2 cellular contexts compared by ENCODE assay signal in genomic region chr13:27257648-27258253, GRCh38.
A peak's percentile ranks its signal among the peaks of the same experiment; 100 is the strongest.
TF ChIP-seq lines count a peak whose summit lies in the region.

No MANE protein-coding gene starts in this region.

TF ChIP-seq in PFSK-1, 5 proteins besides CTCF, POLR2A, EP300 and RAD21:
- TF ChIP-seq FOXP2 (optimal IDR thresholded peaks at IDR 0.05; ENCODE audit: borderline replicate concordance, extremely low read depth, extremely low read length, insufficient read depth) (no peak), POLR2AphosphoS5 (IDR thresholded peaks at IDR 0.05; ENCODE audit: low read depth, low read length) (peak; percentile 76; the same call in 1 of the 2 replicates)

TF ChIP-seq in K562, 482 proteins besides CTCF, POLR2A, EP300 and RAD21 (continues in another document):
- no peak for TF ChIP-seq PHB2 (IDR thresholded peaks at IDR 0.05; ENCODE audit: low read depth)
- TF ChIP-seq SIN3B (IDR thresholded peaks at IDR 0.05; ENCODE audit: low read depth): no peak
- peak; percentile 70; the same call in 1 of the 2 replicates for TF ChIP-seq POLR2AphosphoS5 (IDR thresholded peaks at IDR 0.05; ENCODE audit: control insufficient read depth, insufficient read depth, low read depth, low read length)
- no peak for TF ChIP-seq KAT8 (IDR thresholded peaks at IDR 0.05; ENCODE audit: low read depth)
- TF ChIP-seq ZNF79 (CRISPR knock-in tag; IDR thresholded peaks at IDR 0.05; ENCODE audit: low read depth): no peak
- TF ChIP-seq CREB3L1 (IDR thresholded peaks at IDR 0.05; ENCODE audit: borderline replicate concordance, low read depth): no peak
- TF ChIP-seq ATF1 (CRISPR knock-in tag; IDR thresholded peaks at IDR 0.05): no peak
- no peak for TF ChIP-seq ATF1 (tag; IDR thresholded peaks at IDR 0.05)
- no peak for TF ChIP-seq NCOA2 (IDR thresholded peaks at IDR 0.05; ENCODE audit: partially characterized antibody in 2 of 2)
- TF ChIP-seq NUFIP1 (IDR thresholded peaks at IDR 0.05; ENCODE audit: partially characterized antibody): no peak
- TF ChIP-seq E2F3 (CRISPR knock-in tag; IDR thresholded peaks at IDR 0.05): no peak
- TF ChIP-seq ATF4 (CRISPR knock-in tag; IDR thresholded peaks at IDR 0.05): no peak
- no peak for TF ChIP-seq BRD9 (IDR thresholded peaks at IDR 0.05; ENCODE audit: low read depth, partially characterized antibody)
- TF ChIP-seq TAF15 (IDR thresholded peaks at IDR 0.05; ENCODE audit: low read depth, low read length): no peak
- TF ChIP-seq ZMIZ1 (IDR thresholded peaks at IDR 0.05; ENCODE audit: low read depth in 2 of 2, low read length in 2 of 2): no peak; a peak in 1 of 4 replicates
- TF ChIP-seq PTBP1 (IDR thresholded peaks at IDR 0.05; ENCODE audit: low read depth, low read length): no peak
- no peak for TF ChIP-seq ZNF282 (CRISPR knock-in tag; IDR thresholded peaks at IDR 0.05)
- TF ChIP-seq U2AF1 (optimal IDR thresholded peaks at IDR 0.05; ENCODE audit: low read depth, low read length): no peak
- TF ChIP-seq NCOA6 (IDR thresholded peaks at IDR 0.05): no peak
- no peak for TF ChIP-seq ZFX (CRISPR knock-in tag; IDR thresholded peaks at IDR 0.05)
- TF ChIP-seq ZBED1 (IDR thresholded peaks at IDR 0.05): no peak
- no peak for TF ChIP-seq DLX4 (CRISPR knock-in tag; IDR thresholded peaks at IDR 0.05)
- no peak for TF ChIP-seq ZNF740 (CRISPR knock-in tag; IDR thresholded peaks at IDR 0.05)
- TF ChIP-seq ZNF740 (tag; IDR thresholded peaks at IDR 0.05): no peak
- no peak for TF ChIP-seq ZNF696 (CRISPR knock-in tag; conservative IDR thresholded peaks at IDR 0.05)
- no peak for TF ChIP-seq HOXB6 (CRISPR knock-in tag; IDR thresholded peaks at IDR 0.05; ENCODE audit: borderline replicate concordance)
- TF ChIP-seq PREB (CRISPR knock-in tag; IDR thresholded peaks at IDR 0.05): no peak
- no peak for TF ChIP-seq ATF6 (CRISPR knock-in tag; IDR thresholded peaks at IDR 0.05)
- no peak for TF ChIP-seq PCBP1 (IDR thresholded peaks at IDR 0.05; ENCODE audit: low read depth, low read length, poor library complexity, severe bottlenecking)
- no peak for TF ChIP-seq SRF (CRISPR knock-in tag; IDR thresholded peaks at IDR 0.05)
- TF ChIP-seq MGA (IDR thresholded peaks at IDR 0.05): no peak
- 0 out of 4 replicates have a peak, but pooled peaks of 1 of the 2 experiments have one; percentile 25 for TF ChIP-seq SIN3A (IDR thresholded peaks at IDR 0.05; ENCODE audit: borderline replicate concordance in 2 of 2, control insufficient read depth in 1 of 2, low read depth in 2 of 2, low read length in 2 of 2)
- no peak for TF ChIP-seq ZNF143 (CRISPR knock-in tag; IDR thresholded peaks at IDR 0.05)
- TF ChIP-seq ZBTB12 (CRISPR knock-in tag; IDR thresholded peaks at IDR 0.05): no peak
- no peak for TF ChIP-seq HMGN3 (IDR thresholded peaks at IDR 0.05; ENCODE audit: borderline replicate concordance, extremely low read depth, insufficient read length, low read depth, low read length)
